18 cellular contexts compared by ENCODE assay signal in the genomic region with DNA sequence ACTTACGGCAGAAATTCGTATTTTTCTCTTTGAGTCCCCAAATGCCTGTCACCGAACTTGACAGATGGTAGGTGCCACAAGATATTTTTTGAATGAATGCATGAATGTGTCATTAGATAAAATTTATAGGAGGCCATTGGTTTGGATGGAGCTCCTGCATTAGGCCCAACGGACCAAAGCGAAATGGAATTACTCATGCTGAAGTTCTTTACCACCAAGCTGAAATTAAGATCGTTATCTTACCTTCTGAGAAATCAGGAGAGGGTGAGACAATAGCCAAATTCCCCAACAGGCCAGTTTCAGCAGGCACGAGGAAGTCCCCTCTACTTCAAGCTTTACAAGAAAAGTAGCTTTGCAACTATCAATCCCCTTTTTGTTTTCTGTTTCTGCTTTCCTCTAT.
DNase-seq lines count a peak whose midpoint lies in the region; ATAC-seq, FAIRE-seq and TF ChIP-seq lines count a peak whose summit lies in the region.
"Had no signal": no experiment of that assay in that cellular context is flagged by ENCODE, and none has a peak within 500 bp of the region (broad histone marks: within the 10 kb centered on the region; RNA-seq: fewer than 3 reads in every experiment).

No MANE protein-coding gene starts in this region.

- H3K9me3 Mint-ChIP-seq in GM23338 = no peaks in the 10 kb centered on the region
- H3K9me3 Mint-ChIP-seq in astrocyte (ENCODE audit: unreplicated experiment) = peaks cover 4% of the 10 kb centered on the region

- no peak overlapping the region for H3K9ac ChIP-seq in BLaER1
- no peak overlapping the region for H3K9ac ChIP-seq in astrocyte (ENCODE audit: low read length)
- H3K9ac ChIP-seq: GM23248 had no signal

- H3K4me3 Mint-ChIP-seq in GM23338 (no peak overlapping the region), astrocyte (ENCODE audit: unreplicated experiment) (no peak overlapping the region)
- H3K4me3 Mint-ChIP-seq: B cell; CD4-positive, alpha-beta memory T cell; H9 had no signal

- 83% methylated on average over 7 of the region's 7 CpGs for WGBS in right lobe of liver (ENCODE audit: insufficient coverage, low coverage, low lambda C conversion rate, missing lambda C conversion rate)

- TF ChIP-seq POLR2A in right lobe of liver (IDR thresholded peaks at IDR 0.05) (no peak), GM12891 (IDR thresholded peaks at IDR 0.05; ENCODE audit: low read depth, low read length) (no peak)

- FAIRE-seq in astrocyte (lab: Jason Lieb, UNC) (no peak), GM12891 (lab: Jason Lieb, UNC) (no peak)
- FAIRE-seq: A204.1, GM18507 had no signal

- H3K4me1 ChIP-seq in BLaER1 (peaks cover 41% of the 10 kb centered on the region), GM23338 (ENCODE audit: insufficient read depth) (no peaks in the 10 kb centered on the region), astrocyte (ENCODE audit: insufficient read depth, low read length) (no peaks in the 10 kb centered on the region), right lobe of liver (no peaks in the 10 kb centered on the region)

- H2AFZ ChIP-seq in GM23338 = 0 out of 2 replicates have a peak overlapping the region, but pooled peaks have one; percentile 15
- H2AFZ ChIP-seq in astrocyte (ENCODE audit: low read depth, low read length) = no peak overlapping the region
- H2AFZ ChIP-seq: GM23248 had no signal

- H3K27ac Mint-ChIP-seq in GM23338 = no peak overlapping the region
- no peak overlapping the region for H3K27ac Mint-ChIP-seq in astrocyte (ENCODE audit: unreplicated experiment)
- H3K27ac Mint-ChIP-seq: B cell; CD4-positive, alpha-beta memory T cell; H9 had no signal

- H3K27me3 ChIP-seq in BLaER1 (no peaks in the 10 kb centered on the region), GM23338 (ENCODE audit: insufficient read depth) (no peaks in the 10 kb centered on the region), astrocyte (ENCODE audit: insufficient read depth, low read length) (no peaks in the 10 kb centered on the region), right lobe of liver (no peaks in the 10 kb centered on the region)

- H3K4me3 ChIP-seq in BLaER1 (no peak overlapping the region), GM23338 (no peak overlapping the region), astrocyte (ENCODE audit: insufficient read depth, low read depth, low read length) (no peak overlapping the region), right lobe of liver (no peak overlapping the region)
- H3K4me3 ChIP-seq: GM23248 had no signal

- peaks cover 21% of the 10 kb centered on the region for H3K4me1 Mint-ChIP-seq in GM23338
- H3K4me1 Mint-ChIP-seq in astrocyte (ENCODE audit: low read depth, unreplicated experiment) = no peaks in the 10 kb centered on the region
- H3K4me1 Mint-ChIP-seq: B cell; CD4-positive, alpha-beta memory T cell had no signal

- peaks cover 4% of the 10 kb centered on the region for H3K27me3 Mint-ChIP-seq in GM23338 (ENCODE audit: insufficient read depth, low read depth, poor library complexity)
- H3K27me3 Mint-ChIP-seq in astrocyte (ENCODE audit: low read depth, unreplicated experiment) = no peaks in the 10 kb centered on the region
- H3K27me3 Mint-ChIP-seq: B cell; CD4-positive, alpha-beta memory T cell had no signal

- H4K20me1 ChIP-seq in BLaER1 = no peaks in the 10 kb centered on the region
- no peaks in the 10 kb centered on the region for H4K20me1 ChIP-seq in GM23338 (replicated peaks; ENCODE audit: insufficient read depth)
- no peaks in the 10 kb centered on the region for H4K20me1 ChIP-seq in astrocyte (ENCODE audit: insufficient read depth, low read length)

- H3K4me2 ChIP-seq in BLaER1 (peak overlapping the region; percentile 9; the same call in 1 of the 2 replicates), GM23338 (no peak overlapping the region), astrocyte (ENCODE audit: low read length) (no peak overlapping the region)

- peaks cover 49% of the 10 kb centered on the region for H3K36me3 ChIP-seq in BLaER1
- no peaks in the 10 kb centered on the region for H3K36me3 ChIP-seq in GM23338 (ENCODE audit: insufficient read depth)
- no peaks in the 10 kb centered on the region for H3K36me3 ChIP-seq in astrocyte (ENCODE audit: insufficient read depth, low read length)
- no peaks in the 10 kb centered on the region for H3K36me3 ChIP-seq in right lobe of liver

- no peaks in the 10 kb centered on the region for H3K79me2 ChIP-seq in GM23338 (replicated peaks; ENCODE audit: insufficient read depth)
- no peaks in the 10 kb centered on the region for H3K79me2 ChIP-seq in astrocyte (ENCODE audit: insufficient read depth, low read length)

- ATAC-seq in GM23338 = no peak
- ATAC-seq in HG02642 (IDR thresholded peaks at IDR 0.05; ENCODE audit: poor library complexity, unreplicated experiment) = no peak
- ATAC-seq in right lobe of liver = no peak

- no peaks in the 10 kb centered on the region for H3F3A ChIP-seq in GM23338 (replicated peaks; ENCODE audit: low read depth)

- peaks cover 12% of the 10 kb centered on the region; the same call in 1 of the 2 replicates for H3K9me2 ChIP-seq in GM23338 (ENCODE audit: insufficient read depth)

- H3K36me3 Mint-ChIP-seq in GM23338 (ENCODE audit: low read depth) (no peaks in the 10 kb centered on the region; the same call in 2 of the 3 replicates), astrocyte (ENCODE audit: low read depth, unreplicated experiment) (no peaks in the 10 kb centered on the region)
- H3K36me3 Mint-ChIP-seq: CD4-positive, alpha-beta memory T cell had no signal

- H3K27ac ChIP-seq in BLaER1 (no peak overlapping the region), GM23338 (ENCODE audit: low read depth) (no peak overlapping the region), astrocyte (ENCODE audit: low read depth, low read length) (no peak overlapping the region), right lobe of liver (no peak overlapping the region)
- H3K27ac ChIP-seq: C4-2B, GM23248, HL-60 had no signal

- intact Hi-C loops in right lobe of liver (cut with DNase I) = no loop called here

- TF ChIP-seq CTCF in GM23338 (conservative IDR thresholded peaks at IDR 0.05; ENCODE audit: low read depth in 2 of 2) (no peak), astrocyte (IDR thresholded peaks at IDR 0.05; ENCODE audit: insufficient read depth, low read depth, low read length) (no peak), right lobe of liver (IDR thresholded peaks at IDR 0.05) (no peak)

- H3K9me3 ChIP-seq in BLaER1 (peaks cover 65% of the 10 kb centered on the region), astrocyte (ENCODE audit: insufficient read depth, low read depth, low read length) (no peaks in the 10 kb centered on the region), right lobe of liver (no peaks in the 10 kb centered on the region)

- DNase-seq in GM23338 (ENCODE audit: low spot score) (no peak), astrocyte (ENCODE audit: low read depth) (peak; percentile 56), left kidney (ENCODE audit: low read depth, low spot score) (peak; percentile 5), NCI-H446 (lab: John Stamatoyannopoulos, UW) (no peak), right lobe of liver (no peak), GM12891 (ENCODE audit: insufficient read length, low spot score) (no peak)
- DNase-seq: CD4-positive, alpha-beta memory T cell; DMS79; GDM1; GM23248; H9 had no signal

TF ChIP-seq in GM23338, 12 proteins besides CTCF, POLR2A, EP300 and RAD21 (continues in another document):
- TF ChIP-seq EZH2 (IDR thresholded peaks at IDR 0.05; ENCODE audit: low read depth, unreplicated experiment) (no peak), NANOG (IDR thresholded peaks at IDR 0.05; ENCODE audit: borderline replicate concordance) (no peak)

TF ChIP-seq in GM12891, 5 proteins besides CTCF, POLR2A, EP300 and RAD21:
- no peak for TF ChIP-seq SPI1 (IDR thresholded peaks at IDR 0.05; ENCODE audit: low read depth, low read length)
- TF ChIP-seq PAX5 (IDR thresholded peaks at IDR 0.05; ENCODE audit: insufficient read depth, low read length, severe bottlenecking) = no peak

Comparison
In these comparisons a context has a peak if more than half of its experiments do, and no peak if none do; other contexts are left out.
1. DNase-seq: peak in astrocyte (single experiment) and left kidney (single experiment); none in GM23338 (single experiment), NCI-H446 (0 of 2), right lobe of liver (0 of 3) and GM12891 (single experiment).